8 cellular contexts compared by ENCODE assay signal in the genomic region with DNA sequence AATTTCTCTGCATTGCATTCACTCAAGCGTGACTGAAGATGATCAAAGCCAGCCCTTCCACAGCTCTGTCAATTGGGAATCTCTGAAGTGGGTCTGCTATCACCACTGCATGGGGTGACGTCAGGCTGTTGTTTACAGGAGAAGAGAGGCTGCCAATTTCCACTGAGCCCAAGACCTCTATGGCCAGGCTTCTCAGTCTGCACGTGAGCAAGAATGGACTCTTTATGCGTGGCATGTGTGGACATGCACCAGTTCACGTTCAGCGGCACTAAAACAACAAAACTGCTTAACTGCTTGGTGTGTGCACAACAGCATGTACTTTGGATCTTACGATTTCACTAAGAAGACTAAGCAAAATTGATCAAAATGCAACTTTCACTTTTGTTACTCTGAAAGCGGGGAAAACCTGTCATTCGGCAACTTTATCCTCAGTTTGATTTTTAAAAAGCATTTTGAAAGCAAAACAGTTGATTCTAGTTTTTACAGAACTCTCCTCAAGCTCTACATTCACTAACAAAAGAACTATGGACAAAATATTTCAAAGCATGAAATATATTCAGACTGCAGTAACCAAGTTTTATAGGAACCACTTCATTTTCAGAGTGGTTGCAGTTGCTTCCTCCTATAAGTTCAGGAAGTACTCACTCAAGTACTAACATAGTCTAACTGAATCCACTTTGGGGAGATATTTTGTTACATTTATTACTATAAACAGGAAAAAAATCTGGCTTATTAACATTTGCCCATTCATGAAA.
A peak's percentile ranks its signal among the peaks of the same experiment; 100 is the strongest.
DNase-seq lines count a peak whose midpoint lies in the region; FAIRE-seq and TF ChIP-seq lines count a peak whose summit lies in the region.

No MANE protein-coding gene starts in this region.

- H3K27me3 ChIP-seq in fibroblast of lung (ENCODE audit: control insufficient read depth, insufficient read depth, low read length), result no peaks in the 10 kb centered on the region

- H2AFZ ChIP-seq in fibroblast of lung (ENCODE audit: low read length), result peak overlapping the region; percentile 80

- peak overlapping the region; percentile 21 to 67 (median 51) for H3K4me3 Mint-ChIP-seq in nephron

- peak overlapping the region; percentile 83 to 92 (median 89) for H3K27ac Mint-ChIP-seq in nephron

- H3K9me3 ChIP-seq in fibroblast of lung (ENCODE audit: control insufficient read depth, insufficient read depth, low read depth, low read length), result no peaks in the 10 kb centered on the region

- H3K4me1 Mint-ChIP-seq in nephron, result peaks cover 52% of the 10 kb centered on the region

- no peaks in the 10 kb centered on the region for H3K36me3 Mint-ChIP-seq in nephron (ENCODE audit: low read depth)

- DNase-seq in AML-193 (lab: John Stamatoyannopoulos, UW) (peak; percentile 39 to 40), H4 (ENCODE audit: low spot score) (peak; percentile 52), NCI-H526 treated with DMSO at 0.1 percent for 48 hours (lab: John Stamatoyannopoulos, UW) (peak; percentile 26), fibroblast of lung (ENCODE audit: low read depth in 2 of 2) (peak; percentile 85 to 88), urothelium cell line (ENCODE audit: low spot score) (peak; percentile 35), T1000 (lab: John Stamatoyannopoulos, UW) (no peak)
- peak; percentile 51 to 56 for DNase-seq in activated T-cell treated with anti-CD3 and anti-CD28 coated beads, Interleukin-2, amount 50 U/mL, for 48 hours

- no peak overlapping the region for H3K9ac ChIP-seq in fibroblast of lung (ENCODE audit: insufficient read depth, low read length)

- peaks cover 2% of the 10 kb centered on the region for H3K4me1 ChIP-seq in fibroblast of lung (ENCODE audit: control insufficient read depth, extremely low read depth, insufficient read depth, low read length)

- H3K4me3 ChIP-seq in fibroblast of lung (replicated peaks in 1 of 4; ENCODE audit: control extremely low read depth in 1 of 4, insufficient read depth in 1 of 4, low read depth in 3 of 4, low read length in 4 of 4), result peak overlapping the region; percentile 31 to 55 (median 49)

- peak; percentile 46 for FAIRE-seq in urothelium cell line (lab: Jason Lieb, UNC)

- H3K27ac ChIP-seq in fibroblast of lung (ENCODE audit: insufficient read depth, low read length), result peak overlapping the region; percentile 60

- H3K79me2 ChIP-seq in fibroblast of lung (ENCODE audit: control insufficient read depth, insufficient read depth, low read length), result no peaks in the 10 kb centered on the region

- no peaks in the 10 kb centered on the region for H3K27me3 Mint-ChIP-seq in nephron (ENCODE audit: low read depth)

- H3K4me2 ChIP-seq in fibroblast of lung (ENCODE audit: extremely low read depth, insufficient read depth, low read length), result peak overlapping the region; percentile 89

- H3K36me3 ChIP-seq in fibroblast of lung (ENCODE audit: control insufficient read depth, insufficient read depth, low read length), result no peaks in the 10 kb centered on the region

- no peaks in the 10 kb centered on the region for H3K9me3 Mint-ChIP-seq in nephron

- TF ChIP-seq CTCF in fibroblast of lung (conservative IDR thresholded peaks at IDR 0.05 in 1 of 2, IDR thresholded peaks at IDR 0.05 in 1 of 2; ENCODE audit: low read depth in 1 of 2, low read length in 2 of 2) (no peak), nephron (IDR thresholded peaks at IDR 0.05; ENCODE audit: unreplicated experiment in 3 of 3) (no peak)

- H4K20me1 ChIP-seq in fibroblast of lung (ENCODE audit: control insufficient read depth, extremely low read depth, insufficient read depth, low read length), result no peaks in the 10 kb centered on the region
